Comparison of ENCODE assay signal across 8 cellular contexts in the genomic region with DNA sequence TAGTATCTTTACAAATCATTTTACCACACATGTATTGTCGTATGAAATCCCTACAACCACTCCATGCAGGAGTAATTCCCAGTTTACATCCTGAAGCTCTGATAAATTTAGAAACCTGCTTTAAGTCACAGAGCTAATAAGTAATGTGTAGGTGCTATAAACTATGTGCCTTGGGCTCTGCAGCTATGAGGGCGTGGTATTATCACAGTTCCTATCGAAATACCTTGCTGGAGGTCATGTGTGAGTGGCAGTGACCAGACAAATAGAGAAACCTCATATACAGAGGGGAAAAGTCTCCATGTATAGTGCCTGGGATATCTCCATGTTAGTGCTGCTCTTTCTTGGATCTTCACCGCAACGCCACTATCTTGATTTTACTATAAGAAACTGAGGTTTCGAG. TPM values are rescaled to one million over a fixed set of nuclear protein-coding genes. Genes with fewer than 3 reads are reported as not detected.
DNase-seq lines count a peak whose midpoint lies in the region; ATAC-seq and TF ChIP-seq lines count a peak whose summit lies in the region.

No MANE protein-coding gene starts in this region.

- H3K9me3 ChIP-seq in DND-41 (ENCODE audit: insufficient read depth, low read length, severe bottlenecking) (no peaks in the 10 kb centered on the region), SK-N-MC (ENCODE audit: low read depth, low read length) (no peaks in the 10 kb centered on the region), esophagus (ENCODE audit: control insufficient read depth in 2 of 2, insufficient read depth in 1 of 2, low read depth in 1 of 2, low read length in 1 of 2) (no peaks in the 10 kb centered on the region), BE2C (peaks cover 4% of the 10 kb centered on the region; the same call in 1 of the 2 replicates)

- peak overlapping the region; percentile 69 for H3K4me2 ChIP-seq in DND-41 (ENCODE audit: insufficient read depth, low read length)

- peaks cover 4% of the 10 kb centered on the region for H3K9me3 Mint-ChIP-seq in glutamatergic neuron (ENCODE audit: unreplicated experiment)

- no peak overlapping the region for H3K27ac Mint-ChIP-seq in glutamatergic neuron (ENCODE audit: unreplicated experiment)

- H3K4me1 Mint-ChIP-seq in glutamatergic neuron (ENCODE audit: low read depth, unreplicated experiment): peaks cover 6% of the 10 kb centered on the region

- no peaks in the 10 kb centered on the region for H3K27me3 Mint-ChIP-seq in glutamatergic neuron (ENCODE audit: unreplicated experiment)

- ATAC-seq in DND-41 (ENCODE audit: insufficient read depth, low read depth) (no peak), GM19455 (IDR thresholded peaks at IDR 0.05; ENCODE audit: unreplicated experiment) (no peak)

- no peak overlapping the region for H3K4me3 Mint-ChIP-seq in glutamatergic neuron (ENCODE audit: unreplicated experiment)

- peaks cover 39% of the 10 kb centered on the region for H3K4me1 ChIP-seq in DND-41 (ENCODE audit: insufficient read depth, low read length)
- H3K4me1 ChIP-seq in esophagus (ENCODE audit: control insufficient read depth in 2 of 2, insufficient read depth in 2 of 2, low read length in 1 of 2): peaks cover 0 to 4% of the 10 kb centered on the region in 2 donors
- H3K4me1 ChIP-seq in BE2C: no peaks in the 10 kb centered on the region

- peaks cover 16% of the 10 kb centered on the region; the same call in 1 of the 2 replicates for H4K20me1 ChIP-seq in DND-41 (ENCODE audit: insufficient read depth, low read length)

- H3K4me3 ChIP-seq in DND-41 (ENCODE audit: low read depth in 1 of 2, low read length in 2 of 2) (peak overlapping the region in 1 of 2 experiments; percentile 71; a peak in 2 of 4 replicates), SK-N-MC (no peak overlapping the region), esophagus (ENCODE audit: low read depth in 1 of 2, low read length in 2 of 2) (no peak overlapping the region), BE2C (ENCODE audit: low read depth, low read length) (no peak overlapping the region)

- 84 to 96% methylated on average over 6 of the region's 6 CpGs for WGBS in esophagus, 2 donors

- H3K9ac ChIP-seq in DND-41 (ENCODE audit: low read depth, low read length) (peak overlapping the region; percentile 68), SK-N-MC (ENCODE audit: insufficient read length) (no peak overlapping the region)

- H2AFZ ChIP-seq in DND-41 (ENCODE audit: low read depth, low read length): peak overlapping the region; percentile 76

- no peak for TF ChIP-seq CTCF in DND-41 (IDR thresholded peaks at IDR 0.05; ENCODE audit: borderline replicate concordance, extremely low read depth, low read length, poor library complexity, severe bottlenecking)
- TF ChIP-seq CTCF in BE2C (IDR thresholded peaks at IDR 0.05; ENCODE audit: low read depth, low read length): no peak
- no peak for TF ChIP-seq CTCF in glutamatergic neuron (IDR thresholded peaks at IDR 0.05; ENCODE audit: partially characterized antibody, unreplicated experiment)

- peaks cover 7% of the 10 kb centered on the region; the same call in 1 of the 2 replicates for H3K36me3 ChIP-seq in DND-41 (ENCODE audit: insufficient read depth, low read length)
- no peaks in the 10 kb centered on the region for H3K36me3 ChIP-seq in SK-N-MC (ENCODE audit: insufficient read depth, low read length)
- H3K36me3 ChIP-seq in esophagus (ENCODE audit: control insufficient read depth in 2 of 2, insufficient read depth in 2 of 2, low read length in 1 of 2): no peaks in the 10 kb centered on the region
- H3K36me3 ChIP-seq in BE2C: peaks cover 6% of the 10 kb centered on the region; the same call in 1 of the 2 replicates

- H3K27ac ChIP-seq in DND-41 (ENCODE audit: low read length): peak overlapping the region; percentile 83
- peak overlapping the region; percentile 63; the same call in 1 of the 2 replicates for H3K27ac ChIP-seq in SK-N-MC
- H3K27ac ChIP-seq in esophagus (ENCODE audit: low read depth in 2 of 2, low read length in 1 of 2): peak overlapping the region; percentile 89 to 100

- no peak for DNase-seq in DND-41
- no peak for DNase-seq in SK-N-MC (ENCODE audit: low read depth, low spot score)
- peak; percentile 38 for DNase-seq in renal cortical epithelial cell (ENCODE audit: low read depth)
- DNase-seq in COR-L47 (lab: John Stamatoyannopoulos, UW): no peak
- no peak for DNase-seq in BE2C
- DNase-seq in glutamatergic neuron: no peak

- H3K27me3 ChIP-seq in DND-41 (ENCODE audit: insufficient read depth, low read length, poor library complexity) (no peaks in the 10 kb centered on the region), esophagus (ENCODE audit: control insufficient read depth in 1 of 2, insufficient read depth in 2 of 2, low read length in 2 of 2) (no peaks in the 10 kb centered on the region), BE2C (no peaks in the 10 kb centered on the region)

- H3K36me3 Mint-ChIP-seq in glutamatergic neuron (ENCODE audit: unreplicated experiment): no peaks in the 10 kb centered on the region

- peaks cover 51% of the 10 kb centered on the region for H3K79me2 ChIP-seq in DND-41 (ENCODE audit: insufficient read depth, low read length)

RNA-seq across cellular contexts. Expression of a gene that starts 0.9 kb away (rescaled TPM):
- 10 to 100 TPM; 12.3 to 14.7 TPM for polyA plus RNA-seq in esophagus
- 10.1 and 49.9 TPM in 2 replicates for total RNA-seq in renal cortical epithelial cell
- 16.9 TPM for polyA plus RNA-seq in BE2C (2012; ENCODE audit: insufficient read depth, insufficient read length, low read depth)
- total RNA-seq in glutamatergic neuron (ENCODE audit: unreplicated experiment): 25.1 TPM
